ENCODE assay signal across 8 cellular contexts in the genomic region with DNA sequence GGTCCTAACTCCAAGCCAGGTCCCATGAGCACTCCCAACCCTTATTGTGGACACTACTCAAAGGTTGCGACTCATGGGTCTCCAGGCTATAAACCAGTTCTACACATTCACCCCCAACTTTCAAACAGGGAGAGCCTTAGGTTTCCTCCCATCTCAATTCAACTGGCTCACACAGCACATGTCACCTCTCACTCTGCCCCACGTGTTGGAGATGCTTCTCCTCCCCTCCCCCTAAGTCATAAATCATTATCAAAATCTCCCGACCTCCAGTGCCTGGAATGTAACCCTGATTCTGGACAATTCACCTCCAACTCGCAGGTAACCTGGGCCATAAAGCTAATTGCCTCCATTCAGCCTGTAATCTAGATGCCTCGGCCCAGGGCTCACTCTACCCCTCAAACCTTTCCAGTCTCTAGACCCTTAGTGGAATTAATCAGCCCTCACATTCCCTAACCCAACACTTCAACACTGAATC. TPM values are rescaled to one million over a fixed set of nuclear protein-coding genes. Genes with fewer than 3 reads are reported as not detected.
A peak's percentile ranks its signal among the peaks of the same experiment; 100 is the strongest.
DNase-seq lines count a peak whose midpoint lies in the region; ATAC-seq and TF ChIP-seq lines count a peak whose summit lies in the region.

No MANE protein-coding gene starts in this region.

- DNase-seq in COLO829 (ENCODE audit: low spot score) (peak; percentile 58), HuH-7 (ENCODE audit: low spot score) (peak; percentile 21), left cardiac atrium (no peak), sigmoid colon (no peak), cerebellar nuclear complex (lab: John Stamatoyannopoulos, UW) (no peak), SKM-1 treated with dmso at 0.1 percent for 144 hours (lab: John Stamatoyannopoulos, UW; ENCODE audit: unreplicated experiment) (no peak), epidermal melanocyte (ENCODE audit: insufficient read length, low spot score) (no peak)
- DNase-seq in activated T-cell treated with anti-CD3 and anti-CD28 coated beads, Interleukin-2, amount 50 U/mL, for 72 hours, result no peak

- 3 to 8% methylated on average over 5 of the region's 5 CpGs for WGBS in sigmoid colon, 2 donors

- no peak for ATAC-seq in activated T-cell treated with anti-CD3 and anti-CD28 coated beads, Interleukin-2, amount 50 U/mL, for 72 hours (replicated peaks in 1 of 2)
- peak; percentile 2 to 7 for ATAC-seq in left cardiac atrium

- no peaks in the 10 kb centered on the region for H3K36me3 ChIP-seq in sigmoid colon

- H3K9me3 ChIP-seq in sigmoid colon, result no peaks in the 10 kb centered on the region

- H3K27ac ChIP-seq in sigmoid colon, result peak overlapping the region; percentile 76 to 86 (median 82)

- TF ChIP-seq POLR2A in sigmoid colon (IDR thresholded peaks at IDR 0.05), result no peak

- no peak for TF ChIP-seq EP300 in sigmoid colon (IDR thresholded peaks at IDR 0.05)

- peak overlapping the region; percentile 85 to 90 (median 87) for H3K4me3 ChIP-seq in sigmoid colon

- H3K9me3 Mint-ChIP-seq in activated T-cell treated with anti-CD3 and anti-CD28 coated beads, Interleukin-2, amount 50 U/mL, for 72 hours, result no peaks in the 10 kb centered on the region

- peaks cover 0 to 43% (median 28%) of the 10 kb centered on the region in 4 donors for H3K4me1 ChIP-seq in sigmoid colon

- H3K36me3 Mint-ChIP-seq in activated T-cell treated with anti-CD3 and anti-CD28 coated beads, Interleukin-2, amount 50 U/mL, for 72 hours (ENCODE audit: insufficient read depth in 2 of 2), result peaks cover 13 to 21% of the 10 kb centered on the region in 2 donors

- H3K4me3 Mint-ChIP-seq in activated T-cell treated with anti-CD3 and anti-CD28 coated beads, Interleukin-2, amount 50 U/mL, for 72 hours, result peak overlapping the region; percentile 85

- H3K27me3 Mint-ChIP-seq in activated T-cell treated with anti-CD3 and anti-CD28 coated beads, Interleukin-2, amount 50 U/mL, for 72 hours (ENCODE audit: low read depth), result no peaks in the 10 kb centered on the region

- TF ChIP-seq CTCF in sigmoid colon (IDR thresholded peaks at IDR 0.05), result no peak

- H3K4me1 Mint-ChIP-seq in activated T-cell treated with anti-CD3 and anti-CD28 coated beads, Interleukin-2, amount 50 U/mL, for 72 hours (ENCODE audit: low read depth), result peaks cover 46% of the 10 kb centered on the region

- peak overlapping the region; percentile 72 for H3K27ac Mint-ChIP-seq in activated T-cell treated with anti-CD3 and anti-CD28 coated beads, Interleukin-2, amount 50 U/mL, for 72 hours

- no peaks in the 10 kb centered on the region for H3K27me3 ChIP-seq in sigmoid colon

- intact Hi-C loops in left cardiac atrium (cut with DNase I), result no loop called here
- intact Hi-C loops in sigmoid colon (cut with DNase I), result no loop called here

RNA-seq across cellular contexts. Expression of gene AK2, which starts 0.6 kb away (rescaled TPM):
- total RNA-seq in activated T-cell treated with anti-CD3 and anti-CD28 coated beads, Interleukin-2, amount 50 U/mL, for 72 hours, result 100 to 1,000 TPM; 217 to 223 TPM
- 100 to 1,000 TPM; 121 to 142 TPM for total RNA-seq in left cardiac atrium
- 100 to 1,000 TPM in 2 of 4 donors, 10 to 100 TPM in 2; 79.6 to 190 (median 98.8) TPM for total RNA-seq in sigmoid colon
- polyA plus RNA-seq in sigmoid colon, result 100 to 1,000 TPM; 139 to 202 (median 158) TPM

RNA-seq across cellular contexts. Expression of gene AZIN2, which starts 44.9 kb away (rescaled TPM):
- 1 to 10 TPM; 2.5 to 4.1 TPM for total RNA-seq in activated T-cell treated with anti-CD3 and anti-CD28 coated beads, Interleukin-2, amount 50 U/mL, for 72 hours
- total RNA-seq in left cardiac atrium (1 to 10 TPM; 1.8 to 2.6 TPM), sigmoid colon (1 to 10 TPM; 1.1 to 2.5 (median 1.5) TPM)
- polyA plus RNA-seq in sigmoid colon, result 10 to 100 TPM in 2 of 3 donors, 1 to 10 TPM in 1; 3.6 to 30.9 (median 14.8) TPM

Comparison
In these comparisons a context has a peak if more than half of its experiments do, and no peak if none do; other contexts are left out.
1. DNase-seq: peak in COLO829 (single experiment) and HuH-7 (single experiment); none in activated T-cell treated with anti-CD3 and anti-CD28 coated beads, Interleukin-2, amount 50 U/mL, for 72 hours (0 of 2), left cardiac atrium (single experiment), sigmoid colon (single experiment), cerebellar nuclear complex (0 of 2), SKM-1 treated with dmso at 0.1 percent for 144 hours (single experiment) and epidermal melanocyte (single experiment).
2. ATAC-seq: peak in left cardiac atrium (2 of 2); none in activated T-cell treated with anti-CD3 and anti-CD28 coated beads, Interleukin-2, amount 50 U/mL, for 72 hours (0 of 2).